ENCODE assay signal across 23 cellular contexts in the genomic region with DNA sequence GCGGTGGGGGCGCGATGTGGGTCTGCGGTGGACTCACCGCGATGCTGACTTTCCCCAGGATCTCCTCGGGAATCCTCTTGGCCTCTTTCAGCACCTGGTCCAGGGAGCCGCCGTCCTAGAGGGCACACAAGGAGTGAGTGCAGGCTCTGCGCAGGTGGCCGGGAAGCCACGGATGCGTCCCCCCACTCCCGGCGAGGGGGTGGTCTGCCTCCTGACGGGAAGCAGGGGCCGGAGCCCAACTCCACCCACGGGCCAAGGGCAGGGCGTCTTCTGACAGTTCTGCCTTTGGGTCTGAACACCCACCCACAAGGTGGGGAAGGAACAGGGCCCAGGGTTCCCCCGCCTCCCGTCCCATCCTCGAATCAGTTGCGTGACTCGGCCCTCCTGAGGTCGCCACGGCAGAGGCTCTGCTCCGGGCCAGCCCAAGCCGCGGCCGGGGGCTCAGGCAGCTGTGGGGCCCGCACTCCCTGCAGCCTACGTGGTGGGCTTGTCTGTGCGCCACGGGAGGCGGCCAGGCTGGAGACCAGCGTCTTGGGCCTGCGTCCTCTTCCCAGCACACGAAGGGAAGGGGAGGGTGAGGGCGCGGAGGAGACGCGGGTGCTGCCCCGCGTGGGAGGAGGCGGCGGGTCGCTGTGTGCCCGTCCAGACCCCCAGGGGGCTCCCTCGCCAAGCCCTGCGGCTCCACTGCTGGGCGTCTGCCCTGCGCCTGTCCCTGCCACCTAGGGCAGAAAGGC. TPM values are rescaled to one million over a fixed set of nuclear protein-coding genes. Genes with fewer than 3 reads are reported as not detected.
"Had no signal": no experiment of that assay in that cellular context is flagged by ENCODE, and none has a peak within 500 bp of the region (broad histone marks: within the 10 kb centered on the region; RNA-seq: fewer than 3 reads in every experiment).

No MANE protein-coding gene starts in this region.

- FAIRE-seq: endometrium had no signal

- H3K9me3 ChIP-seq: left lung, sigmoid colon, thyroid gland had no signal

- ATAC-seq: foreskin keratinocyte; left lung; naive thymus-derived CD4-positive, alpha-beta T cell had no signal

- DNase-seq: activated effector memory CD4-positive, alpha-beta T cell treated with Interleukin-2 at 50 U/mL for 16 hours; effector CD4-positive, alpha-beta T cell; erythroblast; foreskin keratinocyte; left lung; naive thymus-derived CD4-positive, alpha-beta T cell; retina; sigmoid colon; stimulated activated CD4-positive, alpha-beta T cell treated with anti-CD3 and anti-CD28 coated beads, Interleukin-2, amount 100 ng/mL, for 48 hours; stimulated activated naive CD4-positive, alpha-beta T cell; T-helper 9 cell; thyroid gland had no signal

- H3K27ac ChIP-seq: foreskin keratinocyte, left lung, sigmoid colon, thyroid gland had no signal

- H3K4me1 ChIP-seq: foreskin keratinocyte, left lung, sigmoid colon, thyroid gland had no signal

- H3K27me3 ChIP-seq: foreskin keratinocyte, left lung, sigmoid colon, thyroid gland had no signal

- H3K4me3 ChIP-seq: left lung, lung, sigmoid colon, thyroid gland had no signal

RNA-seq across cellular contexts. Expression of gene CREB3L3, which starts 50.9 kb away (rescaled TPM):
- total RNA-seq: activated CD4-positive, alpha-beta memory T cell treated with anti-CD3 and anti-CD28 coated beads for 36 hours; aorta; cardiac septum; foreskin keratinocyte; kidney epithelial cell; left lung; lung; naive thymus-derived CD4-positive, alpha-beta T cell; neural crest cell; omental fat pad; subcutaneous adipose tissue; T-helper 1 cell treated with Interleukin-12 subunit alpha and Interleukin-12 subunit beta and Interleukin-4 antibody, amounts not matched to agents 30 ng/mL and 1 ng/mL, for 36 hours; thyroid gland; ureter had no signal
- polyA plus RNA-seq: foreskin keratinocyte; naive thymus-derived CD4-positive, alpha-beta T cell had no signal
